Comparison of ENCODE assay signal across 8 cellular contexts in genomic region chr5:132225165-132226032, GRCh38. TPM values are rescaled to one million over a fixed set of nuclear protein-coding genes. Genes with fewer than 3 reads are reported as not detected.
A peak's percentile ranks its signal among the peaks of the same experiment; 100 is the strongest.
DNase-seq lines count a peak whose midpoint lies in the region; ATAC-seq and TF ChIP-seq lines count a peak whose summit lies in the region.

No MANE protein-coding gene starts in this region.

- no peak overlapping the region for H3K4me3 Mint-ChIP-seq in stimulated activated naive B cell treated with anti-CD40 and anti-IgM and Interleukin-4, amounts not matched to agents 10 μg/mL and 1 μg/mL and 100 μg/mL, for 72 hours

- peaks cover 0 to 8% (median 0%) of the 10 kb centered on the region in 9 donors for H3K27me3 ChIP-seq in heart left ventricle

- no peaks in the 10 kb centered on the region for H3K36me3 ChIP-seq in heart left ventricle

- no peak overlapping the region for H3K27ac Mint-ChIP-seq in activated naive CD4-positive, alpha-beta T cell treated with anti-CD3 and anti-CD28 coated beads, Interleukin-2, amount 50 U/mL, for 72 hours
- H3K27ac Mint-ChIP-seq in stimulated activated naive B cell treated with anti-CD40 and anti-IgM and Interleukin-4, amounts not matched to agents 10 μg/mL and 1 μg/mL and 100 μg/mL, for 72 hours = no peak overlapping the region

- H3K4me1 ChIP-seq in heart left ventricle = peaks cover 12 to 80% (median 64%) of the 10 kb centered on the region in 12 donors

- peaks cover 39 to 47% of the 10 kb centered on the region in 2 donors for H3K4me1 Mint-ChIP-seq in stimulated activated naive B cell treated with anti-CD40 and anti-IgM and Interleukin-4, amounts not matched to agents 10 μg/mL and 1 μg/mL and 100 μg/mL, for 72 hours

- no peak for TF ChIP-seq CTCF in heart left ventricle (IDR thresholded peaks at IDR 0.05)

- H3K4me3 ChIP-seq in heart left ventricle (peak overlapping the region in 7 of 12 donors; percentile 3 to 98 (median 21)), skeletal muscle cell (ENCODE audit: low read depth, low read length) (peak overlapping the region; percentile 74)

- peak overlapping the region in 11 of 12 donors; percentile 32 to 98 (median 91) for H3K27ac ChIP-seq in heart left ventricle

- WGBS in heart left ventricle, 4 donors = 28 to 32% (median 29%) methylated on average over 13 of the region's 13 CpGs

- peaks cover 13 to 27% of the 10 kb centered on the region in 2 donors for H3K27me3 Mint-ChIP-seq in stimulated activated naive B cell treated with anti-CD40 and anti-IgM and Interleukin-4, amounts not matched to agents 10 μg/mL and 1 μg/mL and 100 μg/mL, for 72 hours

- no peaks in the 10 kb centered on the region for H3K9me3 ChIP-seq in heart left ventricle

- TF ChIP-seq POLR2A in heart left ventricle (IDR thresholded peaks at IDR 0.05) = no peak

- DNase-seq in DMS153 treated with DMSO at 0.1 percent for 48 hours (lab: John Stamatoyannopoulos, UW; ENCODE audit: unreplicated experiment) = peak; percentile 43
- DNase-seq in NCI-H2227 (lab: John Stamatoyannopoulos, UW; ENCODE audit: unreplicated experiment) = peak; percentile 30
- DNase-seq in activated naive CD4-positive, alpha-beta T cell treated with anti-CD3 and anti-CD28 coated beads, Interleukin-2, amount 50 U/mL, for 72 hours (ENCODE audit: low spot score in 2 of 2) = peak; percentile 23 to 50
- DNase-seq in heart left ventricle = peak; percentile 46 to 82 (median 79)
- DNase-seq in skeletal muscle cell (ENCODE audit: low read depth) = peak; percentile 88
- DNase-seq in stimulated activated naive B cell treated with anti-CD40 and anti-IgM and Interleukin-4, amounts not matched to agents 10 μg/mL and 1 μg/mL and 100 μg/mL, for 72 hours = no peak
- no peak for DNase-seq in epidermal melanocyte (ENCODE audit: insufficient read length, low spot score)

- H3K36me3 Mint-ChIP-seq in activated naive CD4-positive, alpha-beta T cell treated with anti-CD3 and anti-CD28 coated beads, Interleukin-2, amount 50 U/mL, for 72 hours = no peaks in the 10 kb centered on the region
- H3K36me3 Mint-ChIP-seq in stimulated activated naive B cell treated with anti-CD40 and anti-IgM and Interleukin-4, amounts not matched to agents 10 μg/mL and 1 μg/mL and 100 μg/mL, for 72 hours = peaks cover 0 to 5% of the 10 kb centered on the region in 2 donors

- peak; percentile 27 to 31 for ATAC-seq in activated naive CD4-positive, alpha-beta T cell treated with anti-CD3 and anti-CD28 coated beads, Interleukin-2, amount 50 U/mL, for 72 hours
- ATAC-seq in heart left ventricle (peak; percentile 4 to 41 (median 22)), GM21528 (IDR thresholded peaks at IDR 0.05; ENCODE audit: low FRiP score, unreplicated experiment) (no peak)
- ATAC-seq in stimulated activated naive B cell treated with anti-CD40 and anti-IgM and Interleukin-4, amounts not matched to agents 10 μg/mL and 1 μg/mL and 100 μg/mL, for 72 hours (replicated peaks) = no peak

- no peaks in the 10 kb centered on the region for H3K9me3 Mint-ChIP-seq in activated naive CD4-positive, alpha-beta T cell treated with anti-CD3 and anti-CD28 coated beads, Interleukin-2, amount 50 U/mL, for 72 hours
- no peaks in the 10 kb centered on the region for H3K9me3 Mint-ChIP-seq in stimulated activated naive B cell treated with anti-CD40 and anti-IgM and Interleukin-4, amounts not matched to agents 10 μg/mL and 1 μg/mL and 100 μg/mL, for 72 hours

- intact Hi-C loops in heart left ventricle (cut with DNase I) = loop anchor here in 3 of 10 donors (2.0 to 10.0 kb wide), 4 partner anchors 33 to 269 kb away; partner anchors contain the start of genes SLC22A4 (in 2 of the 3) and IRF1 (in 1 of the 3)

RNA-seq across cellular contexts. Expression of gene P4HA2, which starts 2.3 kb away (rescaled TPM):
- 10 to 100 TPM in 1 of 2 donors, under 1 TPM in 1; 0.91 to 21.6 TPM for total RNA-seq in activated naive CD4-positive, alpha-beta T cell treated with anti-CD3 and anti-CD28 coated beads, Interleukin-2, amount 50 U/mL, for 72 hours
- 10 to 100 TPM; 41.2 to 80.7 (median 55.7) TPM for total RNA-seq in heart left ventricle
- 100 to 1,000 TPM in 1 of 2 donors, 10 to 100 TPM in 1; 44.3 to 140 TPM for polyA plus RNA-seq in heart left ventricle

RNA-seq across cellular contexts. Expression of gene PDLIM4, which starts 32.1 kb away (rescaled TPM):
- total RNA-seq in activated naive CD4-positive, alpha-beta T cell treated with anti-CD3 and anti-CD28 coated beads, Interleukin-2, amount 50 U/mL, for 72 hours = not detected
- 10 to 100 TPM in 3 of 9 donors, 1 to 10 TPM in 6; 2.4 to 16.9 (median 8.1) TPM for total RNA-seq in heart left ventricle
- polyA plus RNA-seq in heart left ventricle = 1 to 10 TPM; 5.1 to 9.1 TPM

Comparison
In these comparisons a context has a peak if more than half of its experiments do, and no peak if none do; other contexts are left out.
1. DNase-seq: peak in DMS153 treated with DMSO at 0.1 percent for 48 hours (single experiment), NCI-H2227 (single experiment), activated naive CD4-positive, alpha-beta T cell treated with anti-CD3 and anti-CD28 coated beads, Interleukin-2, amount 50 U/mL, for 72 hours (2 of 2), heart left ventricle (5 of 5) and skeletal muscle cell (single experiment); none in stimulated activated naive B cell treated with anti-CD40 and anti-IgM and Interleukin-4, amounts not matched to agents 10 μg/mL and 1 μg/mL and 100 μg/mL, for 72 hours (single experiment) and epidermal melanocyte (single experiment).
2. ATAC-seq: peak in activated naive CD4-positive, alpha-beta T cell treated with anti-CD3 and anti-CD28 coated beads, Interleukin-2, amount 50 U/mL, for 72 hours (2 of 2) and heart left ventricle (4 of 4); none in GM21528 (single experiment) and stimulated activated naive B cell treated with anti-CD40 and anti-IgM and Interleukin-4, amounts not matched to agents 10 μg/mL and 1 μg/mL and 100 μg/mL, for 72 hours (0 of 2).